19 cellular contexts compared by ENCODE assay signal in the genomic region with DNA sequence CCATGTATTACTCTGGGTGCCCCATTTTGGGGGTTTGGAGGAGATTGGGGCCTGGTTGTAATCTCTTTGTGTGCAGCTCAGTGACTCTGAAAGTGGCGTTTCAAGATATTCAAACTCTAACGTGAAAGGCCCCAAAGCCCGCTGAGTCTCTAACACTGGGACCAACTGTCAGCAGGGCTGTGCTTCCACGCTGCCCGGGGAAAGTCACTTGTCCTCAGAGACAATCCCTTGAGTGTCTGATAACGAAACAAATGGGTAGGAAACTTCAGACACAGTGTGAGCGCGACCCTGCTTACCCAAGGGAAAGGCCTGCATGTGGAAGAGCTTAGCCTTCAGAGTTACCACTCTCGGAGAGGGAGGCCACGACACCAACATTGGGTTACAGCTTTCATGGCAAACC. TPM values are rescaled to one million over a fixed set of nuclear protein-coding genes. Genes with fewer than 3 reads are reported as not detected.
DNase-seq lines count a peak whose midpoint lies in the region; ATAC-seq and TF ChIP-seq lines count a peak whose summit lies in the region.
"Had no signal": no experiment of that assay in that cellular context is flagged by ENCODE, and none has a peak within 500 bp of the region (broad histone marks: within the 10 kb centered on the region; RNA-seq: fewer than 3 reads in every experiment).

No MANE protein-coding gene starts in this region.

- H3K27me3 ChIP-seq in colonic mucosa, result no peaks in the 10 kb centered on the region
- H3K27me3 ChIP-seq: right lobe of liver had no signal

- H3K4me3 ChIP-seq in colonic mucosa, result peak overlapping the region; percentile 3
- H3K4me3 ChIP-seq: right lobe of liver had no signal

- H3K4me1 Mint-ChIP-seq in activated CD8-positive, alpha-beta memory T cell treated with anti-CD3 and anti-CD28 coated beads, Interleukin-2, amount 10 ng/mL, durations not matched to agents 7 days and 5 days, result peaks cover 58% of the 10 kb centered on the region
- peaks cover 71% of the 10 kb centered on the region for H3K4me1 Mint-ChIP-seq in stimulated activated naive CD8-positive, alpha-beta T cell treated with anti-CD3 and anti-CD28 coated beads, Interleukin-15, Interleukin-2, amounts not matched to agents 100 ng/mL and 50 ng/mL, for 24 hours (ENCODE audit: low read depth)
- H3K4me1 Mint-ChIP-seq in osteocyte (ENCODE audit: unreplicated experiment), result peaks cover 14% of the 10 kb centered on the region

- H3K27me3 Mint-ChIP-seq in activated CD8-positive, alpha-beta memory T cell treated with anti-CD3 and anti-CD28 coated beads, Interleukin-2, amount 10 ng/mL, durations not matched to agents 7 days and 5 days, result no peaks in the 10 kb centered on the region
- no peaks in the 10 kb centered on the region for H3K27me3 Mint-ChIP-seq in stimulated activated naive CD8-positive, alpha-beta T cell treated with anti-CD3 and anti-CD28 coated beads, Interleukin-15, Interleukin-2, amounts not matched to agents 100 ng/mL and 50 ng/mL, for 24 hours
- peaks cover 26% of the 10 kb centered on the region for H3K27me3 Mint-ChIP-seq in osteocyte (ENCODE audit: unreplicated experiment)

- no peak for TF ChIP-seq CTCF in colonic mucosa (IDR thresholded peaks at IDR 0.05)
- TF ChIP-seq CTCF in osteocyte (IDR thresholded peaks at IDR 0.05), result no peak

- no peaks in the 10 kb centered on the region for H3K9me3 ChIP-seq in colonic mucosa
- H3K9me3 ChIP-seq: right lobe of liver had no signal

- no peak overlapping the region for H3K9ac ChIP-seq in colonic mucosa (ENCODE audit: low read depth in 2 of 2, low read length in 2 of 2)

- H3K4me3 Mint-ChIP-seq in activated CD8-positive, alpha-beta memory T cell treated with anti-CD3 and anti-CD28 coated beads, Interleukin-2, amount 10 ng/mL, durations not matched to agents 7 days and 5 days, result peak overlapping the region; percentile 96
- peak overlapping the region; percentile 97 for H3K4me3 Mint-ChIP-seq in stimulated activated naive CD8-positive, alpha-beta T cell treated with anti-CD3 and anti-CD28 coated beads, Interleukin-15, Interleukin-2, amounts not matched to agents 100 ng/mL and 50 ng/mL, for 24 hours
- H3K4me3 Mint-ChIP-seq in osteocyte (ENCODE audit: unreplicated experiment), result no peak overlapping the region
- H3K4me3 Mint-ChIP-seq: H9 had no signal

- intact Hi-C loops in colonic mucosa (cut with DNase I), result no loop called here

- no peaks in the 10 kb centered on the region for H3K4me1 ChIP-seq in colonic mucosa
- H3K4me1 ChIP-seq: right lobe of liver had no signal

- peak overlapping the region; percentile 99 for H3K27ac Mint-ChIP-seq in activated CD8-positive, alpha-beta memory T cell treated with anti-CD3 and anti-CD28 coated beads, Interleukin-2, amount 10 ng/mL, durations not matched to agents 7 days and 5 days
- peak overlapping the region; percentile 96 for H3K27ac Mint-ChIP-seq in stimulated activated naive CD8-positive, alpha-beta T cell treated with anti-CD3 and anti-CD28 coated beads, Interleukin-15, Interleukin-2, amounts not matched to agents 100 ng/mL and 50 ng/mL, for 24 hours
- H3K27ac Mint-ChIP-seq in osteocyte (ENCODE audit: unreplicated experiment), result no peak overlapping the region
- H3K27ac Mint-ChIP-seq: H9 had no signal

- ATAC-seq in activated CD8-positive, alpha-beta memory T cell treated with anti-CD3 and anti-CD28 coated beads, Interleukin-2, amount 10 ng/mL, durations not matched to agents 7 days and 5 days, result peak; percentile 10
- ATAC-seq in left lobe of liver, result no peak
- ATAC-seq: left ventricle myocardium superior, Panc1 had no signal

- CTCF ChIA-PET in activated CD8-positive, alpha-beta memory T cell treated with anti-CD3 and anti-CD28 coated beads, Interleukin-2, amount 10 ng/mL, durations not matched to agents 7 days and 5 days (lab: Charles Lee), result interaction anchor here (1.0 to 4.1 kb wide), 14 partner anchors 9 to 171 kb away, joined by 3 to 28 read pairs (median 10); no protein-coding TSS in a partner anchor

- DNase-seq in activated CD8-positive, alpha-beta memory T cell treated with anti-CD3 and anti-CD28 coated beads, Interleukin-2, amount 10 ng/mL, durations not matched to agents 7 days and 5 days, result peak; percentile 63
- no peak for DNase-seq in activated CD8-positive, alpha-beta memory T cell treated with anti-CD3 and anti-CD28 coated beads, Interleukin-2, amount 50 U/mL, for 48 hours
- peak; percentile 36 to 55 for DNase-seq in activated CD4-positive, alpha-beta T cell treated with anti-CD3 and anti-CD28 coated beads, Interleukin-2, amount 50 U/mL, for 48 hours
- DNase-seq in colonic mucosa, result no peak
- DNase-seq in DMS79 (lab: John Stamatoyannopoulos, UW), result no peak
- no peak for DNase-seq in osteocyte (ENCODE audit: extremely low spot score, unreplicated experiment)
- no peak for DNase-seq in left lobe of liver (ENCODE audit: low spot score)
- DNase-seq: ACHN, amniotic stem cell, cortex of kidney, H9, IMR-90, left ventricle myocardium superior, NCI-H1092, NCI-H446, SW 1271 had no signal

- no peaks in the 10 kb centered on the region for H3K36me3 ChIP-seq in colonic mucosa
- H3K36me3 ChIP-seq: right lobe of liver had no signal

- H3K27ac ChIP-seq in colonic mucosa, result no peak overlapping the region
- H3K27ac ChIP-seq: right lobe of liver had no signal

- peaks cover 7% of the 10 kb centered on the region for H3K9me3 Mint-ChIP-seq in activated CD8-positive, alpha-beta memory T cell treated with anti-CD3 and anti-CD28 coated beads, Interleukin-2, amount 10 ng/mL, durations not matched to agents 7 days and 5 days (ENCODE audit: low read depth)
- H3K9me3 Mint-ChIP-seq in stimulated activated naive CD8-positive, alpha-beta T cell treated with anti-CD3 and anti-CD28 coated beads, Interleukin-15, Interleukin-2, amounts not matched to agents 100 ng/mL and 50 ng/mL, for 24 hours, result peaks cover 8% of the 10 kb centered on the region
- H3K9me3 Mint-ChIP-seq in osteocyte (ENCODE audit: unreplicated experiment), result no peaks in the 10 kb centered on the region
- H3K9me3 Mint-ChIP-seq: H9 had no signal

- H3K36me3 Mint-ChIP-seq in activated CD8-positive, alpha-beta memory T cell treated with anti-CD3 and anti-CD28 coated beads, Interleukin-2, amount 10 ng/mL, durations not matched to agents 7 days and 5 days, result peaks cover 54% of the 10 kb centered on the region
- peaks cover 52% of the 10 kb centered on the region for H3K36me3 Mint-ChIP-seq in stimulated activated naive CD8-positive, alpha-beta T cell treated with anti-CD3 and anti-CD28 coated beads, Interleukin-15, Interleukin-2, amounts not matched to agents 100 ng/mL and 50 ng/mL, for 24 hours (ENCODE audit: low read depth)
- H3K36me3 Mint-ChIP-seq in osteocyte (ENCODE audit: unreplicated experiment), result no peaks in the 10 kb centered on the region

RNA-seq across cellular contexts. Expression of a gene that starts 0.8 kb away (rescaled TPM):
- total RNA-seq in activated CD8-positive, alpha-beta memory T cell treated with anti-CD3 and anti-CD28 coated beads, Interleukin-2, amount 10 ng/mL, durations not matched to agents 7 days and 5 days, result 10 to 100 TPM; 75.3 to 89.5 TPM
- total RNA-seq in colonic mucosa (1 to 10 TPM in 1 of 2 donors, under 1 TPM in 1; 0.93 to 1.5 TPM), osteocyte (not detected in 2 replicates), left lobe of liver (0.20 TPM)
- total RNA-seq: H9, IMR-90, left ventricle myocardium superior had no signal

RNA-seq across cellular contexts. Expression of a gene that starts 8.7 kb away (rescaled TPM):
- total RNA-seq in activated CD8-positive, alpha-beta memory T cell treated with anti-CD3 and anti-CD28 coated beads, Interleukin-2, amount 10 ng/mL, durations not matched to agents 7 days and 5 days, result 10 to 100 TPM; 22.3 to 27.4 TPM
- total RNA-seq in colonic mucosa (1 to 10 TPM in 1 of 2 donors, under 1 TPM in 1; 0.82 to 1.2 TPM), osteocyte (not detected in 2 replicates), left lobe of liver (1.0 TPM)
- total RNA-seq: IMR-90, left ventricle myocardium superior had no signal

RNA-seq across cellular contexts. Expression of a gene that starts 38.2 kb away (rescaled TPM):
- not detected for total RNA-seq in activated CD8-positive, alpha-beta memory T cell treated with anti-CD3 and anti-CD28 coated beads, Interleukin-2, amount 10 ng/mL, durations not matched to agents 7 days and 5 days
- total RNA-seq in colonic mucosa, result 100 to 1,000 TPM; 233 to 916 TPM
- not detected in 2 replicates for total RNA-seq in osteocyte
- total RNA-seq in left lobe of liver, result 0.83 TPM
- total RNA-seq: H9, IMR-90, left ventricle myocardium superior, right lobe of liver had no signal

RNA-seq across cellular contexts. Expression of a gene that starts 53.7 kb away (rescaled TPM):
- total RNA-seq in activated CD8-positive, alpha-beta memory T cell treated with anti-CD3 and anti-CD28 coated beads, Interleukin-2, amount 10 ng/mL, durations not matched to agents 7 days and 5 days, result not detected
- 1 to 10 TPM; 2.3 to 2.5 TPM for total RNA-seq in colonic mucosa
- total RNA-seq in osteocyte, result not detected in 2 replicates
- total RNA-seq in left lobe of liver, result 0.25 TPM
- total RNA-seq: H9, IMR-90, left ventricle myocardium superior had no signal

Comparison
In these comparisons a context has a peak if more than half of its experiments do, and no peak if none do; other contexts are left out.
1. DNase-seq: peak in activated CD8-positive, alpha-beta memory T cell treated with anti-CD3 and anti-CD28 coated beads, Interleukin-2, amount 10 ng/mL, durations not matched to agents 7 days and 5 days (single experiment) and activated CD4-positive, alpha-beta T cell treated with anti-CD3 and anti-CD28 coated beads, Interleukin-2, amount 50 U/mL, for 48 hours (2 of 2); none in activated CD8-positive, alpha-beta memory T cell treated with anti-CD3 and anti-CD28 coated beads, Interleukin-2, amount 50 U/mL, for 48 hours (single experiment), colonic mucosa (single experiment), DMS79 (single experiment), osteocyte (single experiment) and left lobe of liver (single experiment).
2. RNA of a gene that starts 0.8 kb away (total RNA-seq): 75.3 to 89.5 TPM in activated CD8-positive, alpha-beta memory T cell treated with anti-CD3 and anti-CD28 coated beads, Interleukin-2, amount 10 ng/mL, durations not matched to agents 7 days and 5 days; 0.93 to 1.5 TPM in colonic mucosa, 0.20 TPM in left lobe of liver (single experiment) and not detected in osteocyte; every median in the first group is over 10 times any median in the second.
3. RNA of a gene that starts 8.7 kb away (total RNA-seq): 22.3 to 27.4 TPM in activated CD8-positive, alpha-beta memory T cell treated with anti-CD3 and anti-CD28 coated beads, Interleukin-2, amount 10 ng/mL, durations not matched to agents 7 days and 5 days; 0.82 to 1.2 TPM in colonic mucosa, 1.0 TPM in left lobe of liver (single experiment) and not detected in osteocyte; every median in the first group is over 10 times any median in the second.
4. RNA of a gene that starts 38.2 kb away (total RNA-seq): 233 to 916 TPM in colonic mucosa; 0.83 TPM in left lobe of liver (single experiment), not detected in activated CD8-positive, alpha-beta memory T cell treated with anti-CD3 and anti-CD28 coated beads, Interleukin-2, amount 10 ng/mL, durations not matched to agents 7 days and 5 days and not detected in osteocyte; every median in the first group is over 100 times any median in the second.